In genomic region chr13:36135876-36136275, GRCh38 we compare ENCODE assay signal across 7 cellular contexts. TPM values are rescaled to one million over a fixed set of nuclear protein-coding genes. Genes with fewer than 3 reads are reported as not detected.
"Had no signal": no experiment of that assay in that cellular context is flagged by ENCODE, and none has a peak within 500 bp of the region (broad histone marks: within the 10 kb centered on the region; RNA-seq: fewer than 3 reads in every experiment).

No MANE protein-coding gene starts in this region.

- ATAC-seq: HCT116, K562 had no signal

- DNase-seq: GM23248, GOT3, H7, IMR-90 had no signal

RNA-seq across cellular contexts. Expression of gene DCLK1, which starts 4.7 kb away (rescaled TPM):
- total RNA-seq: HT-29 had no signal
